25 cellular contexts compared by ENCODE assay signal in genomic region chr2:219335373-219335786, GRCh38. TPM values are rescaled to one million over a fixed set of nuclear protein-coding genes. Genes with fewer than 3 reads are reported as not detected.
DNase-seq lines count a peak whose midpoint lies in the region; ATAC-seq, FAIRE-seq and TF ChIP-seq lines count a peak whose summit lies in the region.
"Had no signal": no experiment of that assay in that cellular context is flagged by ENCODE, and none has a peak within 500 bp of the region (broad histone marks: within the 10 kb centered on the region; RNA-seq: fewer than 3 reads in every experiment).

No MANE protein-coding gene starts in this region.

- CTCF ChIA-PET in K562 (lab: Yijun Ruan, JAX; ENCODE audit: low intra/inter-chr PET ratio): no interaction called here

- no peak for TF ChIP-seq RAD21 in K562 (CRISPR knock-in tag; conservative IDR thresholded peaks at IDR 0.05 in 1 of 2, IDR thresholded peaks at IDR 0.05 in 1 of 2)

- H3K4me3 ChIP-seq in K562: no peak overlapping the region
- H3K4me3 ChIP-seq: GM23248, tibial nerve had no signal

- POLR2A ChIA-PET in K562 (lab: Yijun Ruan, JAX): interaction anchor here (0.6 kb wide), 1 partner anchor 21 kb away, joined by 3 read pairs; no protein-coding TSS in a partner anchor

- 0% methylated on average over 4 of the region's 5 CpGs for WGBS in K562 (ENCODE audit: insufficient coverage, low coverage, missing lambda C conversion rate)

- DNase-seq in ELF-1 (ENCODE audit: low read depth, low spot score): peak; percentile 27
- peak; percentile 82 for DNase-seq in NCI-H1436 treated with DMSO at 0.1 percent for 48 hours (lab: John Stamatoyannopoulos, UW)
- DNase-seq in K562 (ENCODE audit: extremely low read depth in 1 of 4, low spot score in 3 of 4): no peak
- peak; percentile 5 for DNase-seq in left kidney (ENCODE audit: low read depth, low spot score)
- DNase-seq in NCI-H2081 treated with DMSO at 0.1 percent for 48 hours (lab: John Stamatoyannopoulos, UW): no peak
- DNase-seq in stimulated activated naive CD8-positive, alpha-beta T cell treated with anti-CD3 and anti-CD28 coated beads, Interleukin-15, Interleukin-2, amounts not matched to agents 100 U/mL and 50 U/mL, for 24 hours: no peak
- DNase-seq in SHP77 treated with DMSO at 0.1 percent for 48 hours (lab: John Stamatoyannopoulos, UW): no peak
- DNase-seq: activated CD4-positive, alpha-beta T cell treated with anti-CD3 and anti-CD28 coated beads, Interleukin-2, amount 10 ng/mL, durations not matched to agents 7 days and 5 days; activated CD8-positive, alpha-beta memory T cell treated with anti-CD3 and anti-CD28 coated beads, Interleukin-2, amount 50 U/mL, for 4 hours; activated effector memory CD4-positive, alpha-beta T cell treated with anti-CD3 and anti-CD28 coated beads, Interleukin-2, amount 50 U/mL, for 16 hours; cerebellar nuclear complex; effector memory CD4-positive, alpha-beta T cell; GM23248; hippocampal formation; kidney; NCI-H2029 treated with DMSO at 0.1 percent for 48 hours; stimulated activated naive CD4-positive, alpha-beta T cell treated with Interleukin-2 at 50 U/mL for 16 hours; SW 1271 had no signal

- in situ Hi-C loops in K562 (cut with MboI): no loop called here

- ATAC-seq in K562: no peak
- ATAC-seq in stimulated activated naive CD8-positive, alpha-beta T cell treated with anti-CD3 and anti-CD28 coated beads, Interleukin-15, Interleukin-2, amounts not matched to agents 100 U/mL and 50 U/mL, for 24 hours: no peak
- no peak for ATAC-seq in GM19035 (IDR thresholded peaks at IDR 0.05; ENCODE audit: unreplicated experiment)
- ATAC-seq: sciatic nerve had no signal

- no peaks in the 10 kb centered on the region for H3K9me1 ChIP-seq in K562 (ENCODE audit: control insufficient read depth, insufficient read depth, low read length)

- FAIRE-seq in K562 (lab: Jason Lieb, UNC): no peak
- FAIRE-seq: D721Med, kidney had no signal

- BruUV-seq in K562 (replicated peaks; lab: Mats Ljungman, UMichigan): no TSS peak

- H3K9ac ChIP-seq in K562 (ENCODE audit: insufficient read depth in 1 of 2, low read depth in 2 of 2, low read length in 2 of 2): no peak overlapping the region
- H3K9ac ChIP-seq: GM23248 had no signal

- peaks cover 0 to 13% of the 10 kb centered on the region in 2 experiments; a peak in 1 of 5 replicates for H3K4me1 ChIP-seq in K562 (replicated peaks in 1 of 2; ENCODE audit: control insufficient read depth in 2 of 2, insufficient read depth in 2 of 2, low read length in 2 of 2)
- H3K4me1 ChIP-seq: tibial nerve had no signal

- no peaks in the 10 kb centered on the region for H3K36me3 ChIP-seq in K562 (ENCODE audit: control insufficient read depth, insufficient read depth, low read length)
- H3K36me3 ChIP-seq: tibial nerve had no signal

- peaks cover 0 to 22% of the 10 kb centered on the region in 2 experiments; a peak in 2 of 5 replicates for H3K27me3 ChIP-seq in K562 (ENCODE audit: control insufficient read depth in 2 of 2, insufficient read depth in 2 of 2, low read length in 2 of 2)

- H4K20me1 ChIP-seq in K562 (replicated peaks; ENCODE audit: control insufficient read depth, insufficient read depth, low read length): no peaks in the 10 kb centered on the region

- TF ChIP-seq CTCF in K562 (IDR thresholded peaks at IDR 0.05 in 2 of 3, conservative IDR thresholded peaks at IDR 0.05 in 1 of 3; ENCODE audit: insufficient read depth in 2 of 3, low read depth in 1 of 3, low read length in 3 of 3): no peak

- H3K79me2 ChIP-seq in K562 (ENCODE audit: control insufficient read depth, insufficient read depth, low read length): no peaks in the 10 kb centered on the region

- intact Hi-C loops in K562 (cut with micrococcal nuclease): no loop called here

- H3K9me3 ChIP-seq in K562 (replicated peaks; ENCODE audit: control insufficient read depth, insufficient read depth, low read depth, low read length): no peaks in the 10 kb centered on the region

- no peak overlapping the region for H3K4me2 ChIP-seq in K562 (ENCODE audit: insufficient read depth, low read length)

- TF ChIP-seq EP300 in K562 (IDR thresholded peaks at IDR 0.05; ENCODE audit: low read length): no peak

- H2AFZ ChIP-seq in K562 (ENCODE audit: low read depth, low read length): no peak overlapping the region
- H2AFZ ChIP-seq: GM23248 had no signal

- H3K27ac ChIP-seq in K562 (ENCODE audit: extremely low read depth, low read depth, low read length): no peak overlapping the region
- H3K27ac ChIP-seq: GM23248, RWPE1, tibial nerve had no signal

- no peak for TF ChIP-seq POLR2A in K562 (conservative IDR thresholded peaks at IDR 0.05)

RNA-seq across cellular contexts. Expression of gene RESP18, which starts 2.8 kb away (rescaled TPM):
- not detected in 2 replicates for total RNA-seq in K562 (2011; cell fraction: chromatin; rRNA removed; ENCODE audit: low replicate concordance)
- total RNA-seq in K562 (2011; cell fraction: nucleolus; rRNA removed): not detected in 2 replicates
- not detected in 2 replicates for total RNA-seq in K562 (2011; cell fraction: nucleoplasm; rRNA removed)
- total RNA-seq in K562 (2014; rRNA removed) (not detected in 2 replicates), K562 (2014; rRNA removed; fragmentation: Illumina TruSeq; extraction: Trizol) (not detected in 2 replicates), K562 (2015; rRNA removed; fragmentation: Illumina TruSeq; extraction: Trizol) (not detected in 2 replicates), K562 (2021) (not detected in 2 replicates)
- polyA plus RNA-seq in K562 (2011; rRNA removed) (not detected in 2 replicates), K562 (2014; fragmentation: Illumina TruSeq; extraction: Trizol) (not detected in 2 replicates), K562 (2014; fragmentation: Nextera tagmentation; extraction: Ambion mirVana) (not detected), K562 (2014; rRNA removed) (not detected in 2 replicates)
- polyA plus RNA-seq in K562 (2011; cell fraction: cytosol; rRNA removed): not detected in 2 replicates
- not detected in 2 replicates for polyA plus RNA-seq in K562 (2011; cell fraction: nucleus; rRNA removed)
- not detected in 2 replicates for polyA plus RNA-seq in K562 (2012)
- polyA minus RNA-seq in K562 (2011; rRNA and poly(A)+ RNA removed): not detected in 2 replicates
- not detected in 2 replicates for polyA minus RNA-seq in K562 (2011; cell fraction: cytosol; rRNA and poly(A)+ RNA removed)
- polyA minus RNA-seq in K562 (2011; cell fraction: nucleus; rRNA and poly(A)+ RNA removed): not detected in 2 replicates
- total RNA-seq: activated CD4-positive, alpha-beta T cell treated with anti-CD3 and anti-CD28 coated beads, Interleukin-2, amount 10 ng/mL, durations not matched to agents 7 days and 5 days; GM23248; kidney; M059J; sciatic nerve; tibial nerve had no signal
- polyA plus RNA-seq: BJ, GM23248 had no signal

RNA-seq across cellular contexts. Expression of gene PTPRN, which starts 26.2 kb away (rescaled TPM):
- 7.3 and 20.4 TPM in 2 replicates for total RNA-seq in K562 (2011; cell fraction: chromatin; rRNA removed; ENCODE audit: low replicate concordance)
- 5.5 and 20.2 TPM in 2 replicates for total RNA-seq in K562 (2011; cell fraction: nucleolus; rRNA removed)
- 6.1 and 11.5 TPM in 2 replicates for total RNA-seq in K562 (2011; cell fraction: nucleoplasm; rRNA removed)
- total RNA-seq in K562 (2014; rRNA removed) (0.45 and 0.53 TPM in 2 replicates), K562 (2014; rRNA removed; fragmentation: Illumina TruSeq; extraction: Trizol) (0.03 and 0.25 TPM in 2 replicates), K562 (2015; rRNA removed; fragmentation: Illumina TruSeq; extraction: Trizol) (0.23 and 0.40 TPM in 2 replicates), K562 (2021) (0.67 and 0.71 TPM in 2 replicates)
- polyA plus RNA-seq in K562 (2011; rRNA removed) (1.2 and 2.4 TPM in 2 replicates), K562 (2014; fragmentation: Illumina TruSeq; extraction: Trizol) (0.30 and 0.93 TPM in 2 replicates), K562 (2014; fragmentation: Nextera tagmentation; extraction: Ambion mirVana) (under 1 TPM in 1 of 2 experiments, not detected in 1; 0.15 TPM), K562 (2014; rRNA removed) (0.98 and 1.3 TPM in 2 replicates)
- polyA plus RNA-seq in K562 (2011; cell fraction: cytosol; rRNA removed): 1.2 and 6.3 TPM in 2 replicates
- 3.5 and 11.2 TPM in 2 replicates for polyA plus RNA-seq in K562 (2011; cell fraction: nucleus; rRNA removed)
- polyA plus RNA-seq in K562 (2012): 1.2 and 1.7 TPM in 2 replicates
- 0.90 and 1.6 TPM in 2 replicates for polyA minus RNA-seq in K562 (2011; rRNA and poly(A)+ RNA removed)
- polyA minus RNA-seq in K562 (2011; cell fraction: cytosol; rRNA and poly(A)+ RNA removed): 3.7 and 5.7 TPM in 2 replicates
- polyA minus RNA-seq in K562 (2011; cell fraction: nucleus; rRNA and poly(A)+ RNA removed): 0.67 and 3.2 TPM in 2 replicates
- total RNA-seq: activated CD4-positive, alpha-beta T cell treated with anti-CD3 and anti-CD28 coated beads, Interleukin-2, amount 10 ng/mL, durations not matched to agents 7 days and 5 days; kidney; tibial nerve had no signal

RNA-seq across cellular contexts. Expression of gene DNPEP, which starts 52.3 kb away (rescaled TPM):
- total RNA-seq in K562 (2011; cell fraction: chromatin; rRNA removed; ENCODE audit: low replicate concordance): 68.2 and 175 TPM in 2 replicates
- total RNA-seq in K562 (2011; cell fraction: nucleolus; rRNA removed): 98.4 and 99.9 TPM in 2 replicates
- total RNA-seq in K562 (2011; cell fraction: nucleoplasm; rRNA removed): 71.9 and 73.9 TPM in 2 replicates
- 37.5 and 62.2 TPM in 2 replicates for total RNA-seq in K562 (2014; rRNA removed)
- total RNA-seq in K562 (2014; rRNA removed; fragmentation: Illumina TruSeq; extraction: Trizol): 28.3 and 38.1 TPM in 2 replicates
- total RNA-seq in K562 (2015; rRNA removed; fragmentation: Illumina TruSeq; extraction: Trizol): 44.0 and 45.5 TPM in 2 replicates
- 71.4 and 74.8 TPM in 2 replicates for total RNA-seq in K562 (2021)
- polyA plus RNA-seq in K562 (2011; rRNA removed): 52.5 and 66.6 TPM in 2 replicates
- polyA plus RNA-seq in K562 (2011; cell fraction: cytosol; rRNA removed): 71.9 and 131 TPM in 2 replicates
- 108 and 164 TPM in 2 replicates for polyA plus RNA-seq in K562 (2011; cell fraction: nucleus; rRNA removed)
- 78.1 and 85.3 TPM in 2 replicates for polyA plus RNA-seq in K562 (2012)
- 45.2 and 68.1 TPM in 2 replicates for polyA plus RNA-seq in K562 (2014; fragmentation: Illumina TruSeq; extraction: Trizol)
- polyA plus RNA-seq in K562 (2014; fragmentation: Nextera tagmentation; extraction: Ambion mirVana): 10 to 100 TPM; 34.6 to 53.2 TPM
- polyA plus RNA-seq in K562 (2014; rRNA removed): 61.3 and 70.4 TPM in 2 replicates
- polyA minus RNA-seq in K562 (2011; rRNA and poly(A)+ RNA removed): 24.7 and 36.5 TPM in 2 replicates
- polyA minus RNA-seq in K562 (2011; cell fraction: cytosol; rRNA and poly(A)+ RNA removed): 31.6 and 35.3 TPM in 2 replicates
- polyA minus RNA-seq in K562 (2011; cell fraction: nucleus; rRNA and poly(A)+ RNA removed): 27.1 and 36.2 TPM in 2 replicates

RNA-seq across cellular contexts. Expression of gene DNAJB2, which starts 56.2 kb away (rescaled TPM):
- total RNA-seq in K562 (2011; cell fraction: chromatin; rRNA removed; ENCODE audit: low replicate concordance): 11.1 and 15.9 TPM in 2 replicates
- 9.1 and 10.3 TPM in 2 replicates for total RNA-seq in K562 (2011; cell fraction: nucleolus; rRNA removed)
- total RNA-seq in K562 (2011; cell fraction: nucleoplasm; rRNA removed): 7.7 and 9.6 TPM in 2 replicates
- 1.6 and 1.7 TPM in 2 replicates for total RNA-seq in K562 (2014; rRNA removed)
- total RNA-seq in K562 (2014; rRNA removed; fragmentation: Illumina TruSeq; extraction: Trizol): 0.99 and 1.1 TPM in 2 replicates
- total RNA-seq in K562 (2015; rRNA removed; fragmentation: Illumina TruSeq; extraction: Trizol): 1.7 and 2.1 TPM in 2 replicates
- total RNA-seq in K562 (2021): 2.5 and 2.8 TPM in 2 replicates
- polyA plus RNA-seq in K562 (2011; rRNA removed): 2.6 and 8.2 TPM in 2 replicates
- polyA plus RNA-seq in K562 (2011; cell fraction: cytosol; rRNA removed): 3.7 and 7.3 TPM in 2 replicates
- 9.3 and 20.5 TPM in 2 replicates for polyA plus RNA-seq in K562 (2011; cell fraction: nucleus; rRNA removed)
- 5.0 and 8.5 TPM in 2 replicates for polyA plus RNA-seq in K562 (2012)
- 1.8 and 2.2 TPM in 2 replicates for polyA plus RNA-seq in K562 (2014; fragmentation: Illumina TruSeq; extraction: Trizol)
- under 1 TPM in 1 of 2 experiments, not detected in 1; 0.08 TPM for polyA plus RNA-seq in K562 (2014; fragmentation: Nextera tagmentation; extraction: Ambion mirVana)
- 3.0 and 3.9 TPM in 2 replicates for polyA plus RNA-seq in K562 (2014; rRNA removed)
- polyA minus RNA-seq in K562 (2011; rRNA and poly(A)+ RNA removed): 2.0 and 4.1 TPM in 2 replicates
- 3.9 and 4.7 TPM in 2 replicates for polyA minus RNA-seq in K562 (2011; cell fraction: cytosol; rRNA and poly(A)+ RNA removed)
- 3.4 and 10.0 TPM in 2 replicates for polyA minus RNA-seq in K562 (2011; cell fraction: nucleus; rRNA and poly(A)+ RNA removed)

Comparison
In these comparisons a context has a peak if more than half of its experiments do, and no peak if none do; other contexts are left out.
1. DNase-seq: peak in ELF-1 (single experiment), NCI-H1436 treated with DMSO at 0.1 percent for 48 hours (single experiment) and left kidney (single experiment); none in K562 (0 of 4), NCI-H2081 treated with DMSO at 0.1 percent for 48 hours (single experiment), stimulated activated naive CD8-positive, alpha-beta T cell treated with anti-CD3 and anti-CD28 coated beads, Interleukin-15, Interleukin-2, amounts not matched to agents 100 U/mL and 50 U/mL, for 24 hours (single experiment) and SHP77 treated with DMSO at 0.1 percent for 48 hours (single experiment).